In the genomic region with DNA sequence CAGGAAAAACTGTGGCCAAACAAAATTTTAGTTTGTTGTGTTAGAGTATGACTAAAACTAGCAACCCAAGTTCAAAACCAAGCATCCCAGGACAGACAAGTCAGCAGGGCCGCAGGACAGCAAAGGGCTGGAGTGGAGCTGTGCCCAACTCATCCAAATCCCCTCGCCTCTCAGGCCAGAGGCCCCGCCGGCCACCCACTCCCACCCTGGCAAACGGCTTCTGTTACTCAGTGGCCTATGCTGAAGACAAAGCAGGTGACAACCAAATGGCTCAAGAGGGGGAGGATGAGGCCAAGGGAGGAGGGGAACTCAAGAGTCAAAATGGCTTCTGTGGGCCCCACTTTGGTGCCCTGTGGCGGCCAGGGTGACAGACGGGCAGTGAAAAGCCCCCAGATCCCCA, we compare ENCODE assay signal across 27 cellular contexts.
"Had no signal": no experiment of that assay in that cellular context is flagged by ENCODE, and none has a peak within 500 bp of the region (broad histone marks: within the 10 kb centered on the region; RNA-seq: fewer than 3 reads in every experiment).

No MANE protein-coding gene starts in this region.

- H3K27me3 ChIP-seq: esophagus squamous epithelium, heart right ventricle, neutrophil, right atrium auricular region, testis, tibial artery, upper lobe of left lung had no signal

- H3K27ac ChIP-seq: heart right ventricle, left ventricle myocardium inferior, lower lobe of right lung, neutrophil, prostate gland, testis, upper lobe of left lung had no signal

- H3K36me3 Mint-ChIP-seq: natural killer cell had no signal

- H3K4me1 ChIP-seq: esophagus squamous epithelium, lower lobe of right lung, prostate gland, testis, upper lobe of left lung had no signal

- DNase-seq: cortex of kidney; effector memory CD8-positive, alpha-beta T cell; erythroblast; esophagus squamous epithelium; foreskin melanocyte; glutamatergic neuron; heart right ventricle; hippocampal formation; islet precursor cell; kidney glomerular epithelial cell; left colon; left ventricle myocardium inferior; lower lobe of right lung; natural killer cell; stimulated activated CD4-positive, alpha-beta T cell treated with anti-CD3 and anti-CD28 coated beads, Interleukin-2, amount 100 ng/mL, for 24 hours; stimulated activated CD4-positive, alpha-beta T cell treated with anti-CD3 and anti-CD28 coated beads, Interleukin-4, amount 100 ng/mL, for 24 hours; stimulated activated naive CD8-positive, alpha-beta T cell treated with anti-CD3 and anti-CD28 coated beads, Interleukin-15, Interleukin-2, amounts not matched to agents 100 U/mL and 50 U/mL, for 24 hours; substantia nigra; testis; upper lobe of left lung had no signal

- H3K4me3 Mint-ChIP-seq: effector memory CD8-positive, alpha-beta T cell; natural killer cell; stimulated activated effector memory CD8-positive, alpha-beta T cell treated with anti-CD3 and anti-CD28 coated beads, Interleukin-12 subunit alpha, Interleukin-12 subunit beta, amount 100 ng/mL, for 72 hours had no signal

- H3K4me3 ChIP-seq: esophagus squamous epithelium, heart right ventricle, left ventricle myocardium inferior, lower lobe of right lung, prostate gland, right atrium auricular region, smooth muscle cell, testis, tibial artery, upper lobe of left lung had no signal

- H3K9me3 ChIP-seq: esophagus squamous epithelium, heart right ventricle, left ventricle myocardium inferior, lower lobe of right lung, neutrophil, prostate gland, right atrium auricular region, testis, tibial artery, upper lobe of left lung had no signal

- H3K27me3 Mint-ChIP-seq: effector memory CD8-positive, alpha-beta T cell had no signal

- ATAC-seq: effector memory CD8-positive, alpha-beta T cell; heart right ventricle; left colon; lower lobe of right lung; natural killer cell; sciatic nerve; stimulated activated effector memory CD8-positive, alpha-beta T cell treated with anti-CD3 and anti-CD28 coated beads, Interleukin-12 subunit alpha, Interleukin-12 subunit beta, amount 100 ng/mL, for 72 hours; stimulated activated naive CD8-positive, alpha-beta T cell treated with anti-CD3 and anti-CD28 coated beads, Interleukin-15, Interleukin-2, amounts not matched to agents 100 U/mL and 50 U/mL, for 24 hours had no signal

- H3K27ac Mint-ChIP-seq: natural killer cell; stimulated activated effector memory CD8-positive, alpha-beta T cell treated with anti-CD3 and anti-CD28 coated beads, Interleukin-12 subunit alpha, Interleukin-12 subunit beta, amount 100 ng/mL, for 72 hours had no signal

- H3K4me2 ChIP-seq: smooth muscle cell had no signal

- H3K9me3 Mint-ChIP-seq: effector memory CD8-positive, alpha-beta T cell; natural killer cell; stimulated activated effector memory CD8-positive, alpha-beta T cell treated with anti-CD3 and anti-CD28 coated beads, Interleukin-12 subunit alpha, Interleukin-12 subunit beta, amount 100 ng/mL, for 72 hours had no signal
